Comparison of ENCODE assay signal across 11 cellular contexts in genomic region chr15:98326804-98327203, GRCh38.
"Had no signal": no experiment of that assay in that cellular context is flagged by ENCODE, and none has a peak within 500 bp of the region (broad histone marks: within the 10 kb centered on the region; RNA-seq: fewer than 3 reads in every experiment).

No MANE protein-coding gene starts in this region.

- H3K36me3 ChIP-seq: HAP-1 had no signal

- H3K9ac ChIP-seq: GM23248 had no signal

- H3K9me3 ChIP-seq: HAP-1 had no signal

- FAIRE-seq: H1, H54 had no signal

- H3K4me2 ChIP-seq: GM23338 had no signal

- H3K4me3 Mint-ChIP-seq: GM23338, H9, HFFc6 had no signal

- H3K27ac Mint-ChIP-seq: GM23338, H9, HFFc6 had no signal

- H3K27ac ChIP-seq: GM23248 had no signal

- H3K4me1 ChIP-seq: HAP-1 had no signal

- H3K9me3 Mint-ChIP-seq: HFFc6 had no signal

- DNase-seq: GM23248, GOT3, H7, H9, HCEC 1CT, HFFc6 had no signal

- H2AFZ ChIP-seq: GM23248, GM23338 had no signal

- H3K4me3 ChIP-seq: GM23248, GM23338, HAP-1 had no signal

- ATAC-seq: GM23338, HCT116 had no signal
